13 cellular contexts compared by ENCODE assay signal in the genomic region with DNA sequence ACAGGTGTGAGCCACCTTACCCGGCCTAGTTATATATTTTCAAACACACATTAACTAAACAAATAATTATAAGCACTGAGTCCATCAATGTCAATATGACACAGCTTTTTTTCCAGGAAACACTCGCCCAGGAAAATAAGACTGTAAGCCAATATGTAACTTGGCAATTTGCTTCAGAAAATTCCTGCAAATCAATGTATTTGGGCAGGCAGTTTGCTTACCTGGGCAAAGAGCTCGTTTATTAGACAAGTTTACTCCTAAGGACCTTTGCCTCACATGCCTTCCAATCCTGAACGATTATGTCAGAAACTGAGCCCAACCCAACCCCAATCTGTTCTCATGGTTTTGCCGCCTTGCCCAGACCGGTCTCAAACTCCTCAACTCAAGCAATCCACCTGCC.
"Had no signal": no experiment of that assay in that cellular context is flagged by ENCODE, and none has a peak within 500 bp of the region (broad histone marks: within the 10 kb centered on the region; RNA-seq: fewer than 3 reads in every experiment).

No MANE protein-coding gene starts in this region.

- FAIRE-seq: endometrium, TTC549 had no signal

- H3K4me1 ChIP-seq: upper lobe of right lung had no signal

- H3K4me3 ChIP-seq: esophagus muscularis mucosa, psoas muscle, upper lobe of right lung had no signal

- DNase-seq: activated CD4-positive, alpha-beta T cell treated with anti-CD3 and anti-CD28 coated beads, Interleukin-2, amount 50 U/mL, for 1 hour; activated effector memory CD4-positive, alpha-beta T cell treated with anti-CD3 and anti-CD28 coated beads, Interleukin-2, amount 50 U/mL, for 16 hours; glutamatergic neuron; left cardiac atrium; nephron progenitor cell; psoas muscle; stimulated activated CD4-positive, alpha-beta T cell treated with anti-CD3 and anti-CD28 coated beads, Interleukin-2, amount 100 ng/mL, for 24 hours; stimulated activated naive CD4-positive, alpha-beta T cell treated with Interleukin-2 at 50 U/mL for 16 hours; upper lobe of right lung had no signal

- H3K27ac ChIP-seq: esophagus muscularis mucosa, psoas muscle, upper lobe of right lung had no signal

- ATAC-seq: left cardiac atrium, psoas muscle, sciatic nerve, upper lobe of right lung had no signal

- H3K36me3 ChIP-seq: esophagus muscularis mucosa, upper lobe of right lung had no signal

- H3K27me3 ChIP-seq: esophagus muscularis mucosa, upper lobe of right lung had no signal

- H3K9me3 ChIP-seq: esophagus muscularis mucosa, psoas muscle, upper lobe of right lung had no signal
